In genomic region chr2:96636772-96637171, GRCh38 we compare ENCODE assay signal across 8 cellular contexts. TPM values are rescaled to one million over a fixed set of nuclear protein-coding genes. Genes with fewer than 3 reads are reported as not detected.
DNase-seq lines count a peak whose midpoint lies in the region; ATAC-seq and TF ChIP-seq lines count a peak whose summit lies in the region.
"Had no signal": no experiment of that assay in that cellular context is flagged by ENCODE, and none has a peak within 500 bp of the region (broad histone marks: within the 10 kb centered on the region; RNA-seq: fewer than 3 reads in every experiment).

No MANE protein-coding gene starts in this region.

- H3K36me3 ChIP-seq in IMR-90 (ENCODE audit: control insufficient read depth, insufficient read depth, low read length), result peaks cover 3% of the 10 kb centered on the region

- no peaks in the 10 kb centered on the region for H3K27me3 ChIP-seq in IMR-90 (ENCODE audit: control insufficient read depth, insufficient read depth, low read length)

- ATAC-seq in IMR-90 (ENCODE audit: low read depth) (no peak), GM21515 (IDR thresholded peaks at IDR 0.05; ENCODE audit: unreplicated experiment) (no peak)
- ATAC-seq in activated CD8-positive, alpha-beta T cell treated with anti-CD3 and anti-CD28 coated beads, Interleukin-2, amount 10 ng/mL, durations not matched to agents 7 days and 5 days, result no peak
- ATAC-seq in stimulated activated naive B cell treated with anti-CD40 and anti-IgM and Interleukin-4, amounts not matched to agents 10 μg/mL and 1 μg/mL and 100 μg/mL, for 72 hours (replicated peaks), result no peak

- H3K23ac ChIP-seq in IMR-90 (ENCODE audit: low read depth, low read length), result peak overlapping the region; percentile 95; the same call in 1 of the 2 replicates

- H3K27ac Mint-ChIP-seq in activated CD8-positive, alpha-beta T cell treated with anti-CD3 and anti-CD28 coated beads, Interleukin-2, amount 10 ng/mL, durations not matched to agents 7 days and 5 days, result peak overlapping the region; percentile 96
- H3K27ac Mint-ChIP-seq in immature natural killer cell, result peak overlapping the region; percentile 91 to 99 (median 97)
- no peak overlapping the region for H3K27ac Mint-ChIP-seq in stimulated activated naive B cell treated with anti-CD40 and anti-IgM and Interleukin-4, amounts not matched to agents 10 μg/mL and 1 μg/mL and 100 μg/mL, for 72 hours

- no peak overlapping the region for H4K5ac ChIP-seq in IMR-90 (ENCODE audit: low read depth, low read length)

- peaks cover 7% of the 10 kb centered on the region for H3K9me1 ChIP-seq in IMR-90 (ENCODE audit: insufficient read depth, low read length)

- CTCF ChIA-PET in IMR-90 (lab: Yijun Ruan, JAX), result interaction anchor here (1.1 kb wide), 1 partner anchor 125 kb away, joined by 4 read pairs; no protein-coding TSS in a partner anchor
- CTCF ChIA-PET in activated CD8-positive, alpha-beta T cell treated with anti-CD3 and anti-CD28 coated beads, Interleukin-2, amount 10 ng/mL, durations not matched to agents 7 days and 5 days (lab: Charles Lee), result interaction anchor here (1.0 to 1.2 kb wide), 6 partner anchors 8 to 164 kb away, joined by 3 to 7 read pairs (median 4); no protein-coding TSS in a partner anchor

- H4K91ac ChIP-seq in IMR-90 (ENCODE audit: insufficient read depth, low read depth, low read length), result no peak overlapping the region

- H3K56ac ChIP-seq in IMR-90 (ENCODE audit: extremely low read depth, insufficient read depth, low read length), result peak overlapping the region; percentile 70; the same call in 1 of the 2 replicates

- POLR2A ChIA-PET in IMR-90 (lab: Charles Lee; ENCODE audit: unreplicated experiment), result no interaction called here
- POLR2A ChIA-PET in activated CD8-positive, alpha-beta T cell treated with anti-CD3 and anti-CD28 coated beads, Interleukin-2, amount 10 ng/mL, durations not matched to agents 7 days and 5 days (lab: Charles Lee), result interaction anchor here (0.6 to 1.3 kb wide), 5 partner anchors 12 to 470 kb away, joined by 3 to 5 read pairs (median 3); no protein-coding TSS in a partner anchor

- H3K9ac ChIP-seq in IMR-90 (ENCODE audit: low read depth, low read length), result peak overlapping the region; percentile 59

- H2AK5ac ChIP-seq in IMR-90 (ENCODE audit: low read depth, low read length), result no peak overlapping the region; the same call in 1 of the 2 replicates

- H3K36me3 Mint-ChIP-seq in activated CD8-positive, alpha-beta T cell treated with anti-CD3 and anti-CD28 coated beads, Interleukin-2, amount 10 ng/mL, durations not matched to agents 7 days and 5 days (ENCODE audit: low read depth), result peaks cover 37% of the 10 kb centered on the region
- H3K36me3 Mint-ChIP-seq in immature natural killer cell, result peaks cover 6 to 10% (median 7%) of the 10 kb centered on the region in 3 donors
- H3K36me3 Mint-ChIP-seq in stimulated activated naive B cell treated with anti-CD40 and anti-IgM and Interleukin-4, amounts not matched to agents 10 μg/mL and 1 μg/mL and 100 μg/mL, for 72 hours, result peaks cover 4 to 17% of the 10 kb centered on the region in 2 donors

- no peak for DNase-seq in IMR-90
- DNase-seq in activated CD8-positive, alpha-beta T cell treated with anti-CD3 and anti-CD28 coated beads, Interleukin-2, amount 10 ng/mL, durations not matched to agents 7 days and 5 days, result no peak
- DNase-seq in immature natural killer cell, result no peak
- DNase-seq in stimulated activated naive B cell treated with anti-CD40 and anti-IgM and Interleukin-4, amounts not matched to agents 10 μg/mL and 1 μg/mL and 100 μg/mL, for 72 hours, result no peak
- DNase-seq in NK-92 (lab: John Stamatoyannopoulos, UW; ENCODE audit: unreplicated experiment), result no peak
- DNase-seq in retina, result no peak

- H2BK5ac ChIP-seq in IMR-90 (ENCODE audit: low read depth, low read length, poor library complexity, severe bottlenecking), result no peak overlapping the region

- peaks cover 6% of the 10 kb centered on the region for H3K27me3 Mint-ChIP-seq in activated CD8-positive, alpha-beta T cell treated with anti-CD3 and anti-CD28 coated beads, Interleukin-2, amount 10 ng/mL, durations not matched to agents 7 days and 5 days (ENCODE audit: low read depth)
- peaks cover 0 to 8% (median 2%) of the 10 kb centered on the region in 3 donors for H3K27me3 Mint-ChIP-seq in immature natural killer cell (ENCODE audit: low read depth in 3 of 3)
- H3K27me3 Mint-ChIP-seq in stimulated activated naive B cell treated with anti-CD40 and anti-IgM and Interleukin-4, amounts not matched to agents 10 μg/mL and 1 μg/mL and 100 μg/mL, for 72 hours, result peaks cover 0 to 10% of the 10 kb centered on the region in 2 donors

- H3K14ac ChIP-seq in IMR-90 (replicated peaks; ENCODE audit: low read depth, low read length), result 0 out of 2 replicates have a peak overlapping the region, but pooled peaks have one; percentile 93

- H3K27ac ChIP-seq in IMR-90 (ENCODE audit: insufficient read depth, low read length), result peak overlapping the region; percentile 8; the same call in 1 of the 2 replicates

- H3K4me3 Mint-ChIP-seq in activated CD8-positive, alpha-beta T cell treated with anti-CD3 and anti-CD28 coated beads, Interleukin-2, amount 10 ng/mL, durations not matched to agents 7 days and 5 days, result peak overlapping the region; percentile 80
- H3K4me3 Mint-ChIP-seq in immature natural killer cell, result peak overlapping the region; percentile 94 to 98 (median 96)
- peak overlapping the region; percentile 94 to 98 for H3K4me3 Mint-ChIP-seq in stimulated activated naive B cell treated with anti-CD40 and anti-IgM and Interleukin-4, amounts not matched to agents 10 μg/mL and 1 μg/mL and 100 μg/mL, for 72 hours

- in situ Hi-C loops in IMR-90 (cut with MboI; ENCODE audit: low sequenced_read_pairs), result no loop called here

- TF ChIP-seq POLR2A in IMR-90 (IDR thresholded peaks at IDR 0.05; ENCODE audit: low read depth, low read length), result no peak

- H3K4me1 ChIP-seq in IMR-90 (ENCODE audit: control insufficient read depth, insufficient read depth, low read length), result peaks cover 10% of the 10 kb centered on the region

- TF ChIP-seq CTCF in IMR-90 (conservative IDR thresholded peaks at IDR 0.05; ENCODE audit: low read depth, low read length), result no peak

- no peak for TF ChIP-seq RAD21 in IMR-90 (IDR thresholded peaks at IDR 0.05; ENCODE audit: low read length)

- no peak overlapping the region for H2BK20ac ChIP-seq in IMR-90 (ENCODE audit: low read depth, low read length)

- peaks cover 8% of the 10 kb centered on the region; the same call in 1 of the 2 replicates for H4K20me1 ChIP-seq in IMR-90 (ENCODE audit: insufficient read depth, low read length)

- BruUV-seq in IMR-90 (replicated peaks; lab: Mats Ljungman, UMichigan), result no TSS peak

- WGBS in IMR-90 (ENCODE audit: extremely low coverage in 2 of 2, insufficient read length in 1 of 2), 2 experiments, result no CpG with 5 or more reads among the region's 10 CpGs

- dilution Hi-C loops in IMR-90 (cut with HindIII; ENCODE audit: low sequenced_read_pairs, unreplicated experiment), result no loop called here

- H2AFZ ChIP-seq in IMR-90 (replicated peaks; ENCODE audit: low read length, poor library complexity), result no peak overlapping the region

- peak overlapping the region; percentile 98 for H3K4me2 ChIP-seq in IMR-90 (ENCODE audit: low read depth, low read length)

- no peak overlapping the region for H2BK15ac ChIP-seq in IMR-90 (ENCODE audit: low read depth, low read length)

- peaks cover 37% of the 10 kb centered on the region for H3K4me1 Mint-ChIP-seq in activated CD8-positive, alpha-beta T cell treated with anti-CD3 and anti-CD28 coated beads, Interleukin-2, amount 10 ng/mL, durations not matched to agents 7 days and 5 days (ENCODE audit: low read depth)
- H3K4me1 Mint-ChIP-seq in immature natural killer cell, result peaks cover 45 to 48% of the 10 kb centered on the region in 2 donors
- peaks cover 17 to 30% of the 10 kb centered on the region in 2 donors for H3K4me1 Mint-ChIP-seq in stimulated activated naive B cell treated with anti-CD40 and anti-IgM and Interleukin-4, amounts not matched to agents 10 μg/mL and 1 μg/mL and 100 μg/mL, for 72 hours

- H3K79me1 ChIP-seq in IMR-90 (ENCODE audit: low read depth in 1 of 2, low read length in 2 of 2), result peaks cover 20 to 53% of the 10 kb centered on the region in 2 experiments

- H4K8ac ChIP-seq in IMR-90 (ENCODE audit: low read depth in 2 of 2, low read length in 2 of 2), result 0 out of 4 replicates have a peak overlapping the region, but pooled peaks of 1 of the 2 experiments have one; percentile 78

- peak overlapping the region; percentile 7 for H2AK9ac ChIP-seq in IMR-90 (replicated peaks; ENCODE audit: low read depth, low read length, poor library complexity)

- no peaks in the 10 kb centered on the region for H3K9me3 Mint-ChIP-seq in activated CD8-positive, alpha-beta T cell treated with anti-CD3 and anti-CD28 coated beads, Interleukin-2, amount 10 ng/mL, durations not matched to agents 7 days and 5 days (ENCODE audit: insufficient read depth)
- H3K9me3 Mint-ChIP-seq in immature natural killer cell, result no peaks in the 10 kb centered on the region
- no peaks in the 10 kb centered on the region for H3K9me3 Mint-ChIP-seq in stimulated activated naive B cell treated with anti-CD40 and anti-IgM and Interleukin-4, amounts not matched to agents 10 μg/mL and 1 μg/mL and 100 μg/mL, for 72 hours

- H3K18ac ChIP-seq in IMR-90 (ENCODE audit: low read depth, low read length), result no peak overlapping the region

- no peaks in the 10 kb centered on the region for H3K9me3 ChIP-seq in IMR-90 (ENCODE audit: control insufficient read depth, insufficient read depth, low read length)

- intact Hi-C loops in IMR-90 (cut with micrococcal nuclease), result loop anchor here (5.0 kb wide), 1 partner anchor 106 kb away; the partner anchor contains the start of gene LMAN2L

- H2BK120ac ChIP-seq in IMR-90 (ENCODE audit: low read depth, low read length), result no peak overlapping the region; the same call in 1 of the 2 replicates

- peak overlapping the region; percentile 85 for H3K4ac ChIP-seq in IMR-90 (ENCODE audit: low read depth, low read length)

- peak overlapping the region; percentile 87 for H3K4me3 ChIP-seq in IMR-90 (ENCODE audit: insufficient read depth, low read depth, low read length)

TF ChIP-seq in IMR-90, 13 proteins besides CTCF, POLR2A, EP300 and RAD21:
- TF ChIP-seq CHD1 (IDR thresholded peaks at IDR 0.05; ENCODE audit: low read depth, low read length) (no peak), RFX5 (IDR thresholded peaks at IDR 0.05; ENCODE audit: low read depth, low read length) (no peak)

RNA-seq across cellular contexts. Expression of gene KANSL3, which starts 1.3 kb away (rescaled TPM):
- total RNA-seq in IMR-90 (2012; rRNA removed), result 25.0 and 26.3 TPM in 2 replicates
- polyA plus RNA-seq in IMR-90 (2012; rRNA removed) (19.5 and 22.2 TPM in 2 replicates), immature natural killer cell (10 to 100 TPM in 1 of 3 donors, 1 to 10 TPM in 2; 8.2 to 22.2 (median 9.9) TPM)
- polyA plus RNA-seq in IMR-90 (2012; cell fraction: cytosol; rRNA removed), result 8.4 and 8.6 TPM in 2 replicates
- polyA plus RNA-seq in IMR-90 (2012; cell fraction: nucleus; rRNA removed; ENCODE audit: low replicate concordance), result 41.0 and 52.4 TPM in 2 replicates
- total RNA-seq in activated CD8-positive, alpha-beta T cell treated with anti-CD3 and anti-CD28 coated beads, Interleukin-2, amount 10 ng/mL, durations not matched to agents 7 days and 5 days, result 10 to 100 TPM; 60.8 to 64.4 TPM

RNA-seq across cellular contexts. Expression of gene FER1L5, which starts 5.8 kb away (rescaled TPM):
- 0.28 and 0.36 TPM in 2 replicates for total RNA-seq in IMR-90 (2012; rRNA removed)
- polyA plus RNA-seq in IMR-90 (2012; rRNA removed) (0.09 and 0.15 TPM in 2 replicates), immature natural killer cell (not detected)
- under 0.01 and 0.03 TPM in 2 replicates for polyA plus RNA-seq in IMR-90 (2012; cell fraction: cytosol; rRNA removed)
- 0.38 and 0.86 TPM in 2 replicates for polyA plus RNA-seq in IMR-90 (2012; cell fraction: nucleus; rRNA removed; ENCODE audit: low replicate concordance)
- not detected for total RNA-seq in activated CD8-positive, alpha-beta T cell treated with anti-CD3 and anti-CD28 coated beads, Interleukin-2, amount 10 ng/mL, durations not matched to agents 7 days and 5 days
- total RNA-seq: SK-MEL-5 had no signal
